ENCODE assay signal across 2 cellular contexts in genomic region chr13:80337706-80338105, GRCh38.
TF ChIP-seq lines count a peak whose summit lies in the region.

No MANE protein-coding gene starts in this region.

TF ChIP-seq in SK-N-SH, 30 proteins besides CTCF, POLR2A, EP300 and RAD21 (continued from another document):
- TF ChIP-seq SIN3A (IDR thresholded peaks at IDR 0.05; ENCODE audit: borderline replicate concordance, low read depth, low read length) (no peak), NFIC (IDR thresholded peaks at IDR 0.05; ENCODE audit: borderline replicate concordance) (no peak), EZH2phosphoT487 (IDR thresholded peaks at IDR 0.05; ENCODE audit: borderline replicate concordance, low read depth) (no peak), USF1 (IDR thresholded peaks at IDR 0.05; ENCODE audit: borderline replicate concordance, low read depth) (no peak), TCF12 (IDR thresholded peaks at IDR 0.05) (no peak), RCOR1 (IDR thresholded peaks at IDR 0.05; ENCODE audit: low read length) (no peak), ELF1 (IDR thresholded peaks at IDR 0.05) (no peak), FOXJ3 (CRISPR knock-in tag; IDR thresholded peaks at IDR 0.05) (no peak), MEF2A (IDR thresholded peaks at IDR 0.05; ENCODE audit: borderline replicate concordance, low read depth) (no peak), FOSL2 (IDR thresholded peaks at IDR 0.05; ENCODE audit: borderline replicate concordance, low read depth) (no peak), GABPA (IDR thresholded peaks at IDR 0.05; ENCODE audit: low read depth) (no peak), CHD2 (IDR thresholded peaks at IDR 0.05; ENCODE audit: low read length, partially characterized antibody) (no peak)
- TF ChIP-seq, protein P1, sequence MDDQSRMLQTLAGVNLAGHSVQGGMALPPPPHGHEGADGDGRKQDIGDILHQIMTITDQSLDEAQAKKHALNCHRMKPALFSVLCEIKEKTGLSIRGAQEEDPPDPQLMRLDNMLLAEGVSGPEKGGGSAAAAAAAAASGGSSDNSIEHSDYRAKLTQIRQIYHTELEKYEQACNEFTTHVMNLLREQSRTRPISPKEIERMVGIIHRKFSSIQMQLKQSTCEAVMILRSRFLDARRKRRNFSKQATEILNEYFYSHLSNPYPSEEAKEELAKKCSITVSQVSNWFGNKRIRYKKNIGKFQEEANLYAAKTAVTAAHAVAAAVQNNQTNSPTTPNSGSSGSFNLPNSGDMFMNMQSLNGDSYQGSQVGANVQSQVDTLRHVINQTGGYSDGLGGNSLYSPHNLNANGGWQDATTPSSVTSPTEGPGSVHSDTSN (IDR thresholded peaks at IDR 0.05): no peak

TF ChIP-seq in SK-N-SH treated with all-trans-retinoic acid at 6 μM for 48 hours, 23 proteins besides CTCF, POLR2A, EP300 and RAD21 (continued from another document):
- TF ChIP-seq POU6F1 (CRISPR knock-in tag; IDR thresholded peaks at IDR 0.05; ENCODE audit: borderline replicate concordance, low read depth) (no peak), ZC3H10 (CRISPR knock-in tag; IDR thresholded peaks at IDR 0.05) (no peak), ZNF70 (CRISPR knock-in tag; IDR thresholded peaks at IDR 0.05) (no peak), ISL1 (CRISPR knock-in tag; IDR thresholded peaks at IDR 0.05) (no peak), BACH2 (CRISPR knock-in tag; IDR thresholded peaks at IDR 0.05; ENCODE audit: borderline replicate concordance) (no peak), ZNF565 (CRISPR knock-in tag; conservative IDR thresholded peaks at IDR 0.05; ENCODE audit: low read depth) (no peak), GLIS3 (CRISPR knock-in tag; IDR thresholded peaks at IDR 0.05) (no peak), ZFP30 (CRISPR knock-in tag; IDR thresholded peaks at IDR 0.05) (no peak), SNAI2 (CRISPR knock-in tag; IDR thresholded peaks at IDR 0.05) (no peak), PPARA (CRISPR knock-in tag; IDR thresholded peaks at IDR 0.05; ENCODE audit: borderline replicate concordance) (no peak), ARNTL (CRISPR knock-in tag; IDR thresholded peaks at IDR 0.05; ENCODE audit: borderline replicate concordance, low read depth) (no peak), CSRNP3 (CRISPR knock-in tag; IDR thresholded peaks at IDR 0.05) (no peak), RARB (CRISPR knock-in tag; IDR thresholded peaks at IDR 0.05) (no peak)
- TF ChIP-seq, protein P2, sequence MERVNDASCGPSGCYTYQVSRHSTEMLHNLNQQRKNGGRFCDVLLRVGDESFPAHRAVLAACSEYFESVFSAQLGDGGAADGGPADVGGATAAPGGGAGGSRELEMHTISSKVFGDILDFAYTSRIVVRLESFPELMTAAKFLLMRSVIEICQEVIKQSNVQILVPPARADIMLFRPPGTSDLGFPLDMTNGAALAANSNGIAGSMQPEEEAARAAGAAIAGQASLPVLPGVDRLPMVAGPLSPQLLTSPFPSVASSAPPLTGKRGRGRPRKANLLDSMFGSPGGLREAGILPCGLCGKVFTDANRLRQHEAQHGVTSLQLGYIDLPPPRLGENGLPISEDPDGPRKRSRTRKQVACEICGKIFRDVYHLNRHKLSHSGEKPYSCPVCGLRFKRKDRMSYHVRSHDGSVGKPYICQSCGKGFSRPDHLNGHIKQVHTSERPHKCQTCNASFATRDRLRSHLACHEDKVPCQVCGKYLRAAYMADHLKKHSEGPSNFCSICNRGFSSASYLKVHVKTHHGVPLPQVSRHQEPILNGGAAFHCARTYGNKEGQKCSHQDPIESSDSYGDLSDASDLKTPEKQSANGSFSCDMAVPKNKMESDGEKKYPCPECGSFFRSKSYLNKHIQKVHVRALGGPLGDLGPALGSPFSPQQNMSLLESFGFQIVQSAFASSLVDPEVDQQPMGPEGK (CRISPR knock-in tag; IDR thresholded peaks at IDR 0.05; ENCODE audit: borderline replicate concordance): no peak
TF ChIP-seq in SK-N-SH treated with all-trans-retinoic acid at 6 μM for 48 hours: peak in this region for 0.
